ENCODE assay signal across 20 cellular contexts in genomic region chr11:124551189-124551588, GRCh38. TPM values are rescaled to one million over a fixed set of nuclear protein-coding genes. Genes with fewer than 3 reads are reported as not detected.
DNase-seq lines count a peak whose midpoint lies in the region; ATAC-seq, FAIRE-seq and TF ChIP-seq lines count a peak whose summit lies in the region.
"Had no signal": no experiment of that assay in that cellular context is flagged by ENCODE, and none has a peak within 500 bp of the region (broad histone marks: within the 10 kb centered on the region; RNA-seq: fewer than 3 reads in every experiment).

No MANE protein-coding gene starts in this region.

- TF ChIP-seq POLR2A in A549 (IDR thresholded peaks at IDR 0.05; ENCODE audit: low read length), result no peak

- no peaks in the 10 kb centered on the region for H3K36me3 ChIP-seq in H7 (replicated peaks; ENCODE audit: control insufficient read depth, insufficient read depth, low read length)
- no peaks in the 10 kb centered on the region for H3K36me3 ChIP-seq in endodermal cell (ENCODE audit: control insufficient read depth, insufficient read depth, low read length)
- no peaks in the 10 kb centered on the region for H3K36me3 ChIP-seq in neuronal stem cell (replicated peaks in 1 of 2; ENCODE audit: control insufficient read depth in 2 of 2, insufficient read depth in 2 of 2, low read length in 2 of 2)
- H3K36me3 ChIP-seq in pancreas, result no peaks in the 10 kb centered on the region

- peaks cover 3% of the 10 kb centered on the region for H3K9me3 Mint-ChIP-seq in endodermal cell

- H3K27ac Mint-ChIP-seq in endodermal cell, result no peak overlapping the region
- H3K27ac Mint-ChIP-seq: CD14-positive monocyte; T-helper 1 cell treated with Interleukin-12 subunit alpha and Interleukin-12 subunit beta and Interleukin-4 antibody, amounts not matched to agents 30 μg/mL and 1 μg/mL, for 36 hours had no signal

- no peak overlapping the region for H3K14ac ChIP-seq in neuronal stem cell (ENCODE audit: low read length)

- H3K4me3 ChIP-seq in A549 (no peak overlapping the region), H7 (ENCODE audit: insufficient read depth, low read depth, low read length) (no peak overlapping the region), endodermal cell (ENCODE audit: low read length) (no peak overlapping the region), neuronal stem cell (ENCODE audit: low read length in 2 of 2) (no peak overlapping the region), pancreas (no peak overlapping the region)

- H3K9me3 ChIP-seq in A549 (no peaks in the 10 kb centered on the region), endodermal cell (ENCODE audit: control insufficient read depth, low read length) (no peaks in the 10 kb centered on the region), neuronal stem cell (replicated peaks in 1 of 2; ENCODE audit: control insufficient read depth in 2 of 2, insufficient read depth in 1 of 2, low read depth in 1 of 2, low read length in 2 of 2) (no peaks in the 10 kb centered on the region), pancreas (no peaks in the 10 kb centered on the region)

- no peak overlapping the region for H2BK120ac ChIP-seq in neuronal stem cell (ENCODE audit: low read depth, low read length)

- no peak overlapping the region for H4K91ac ChIP-seq in neuronal stem cell (ENCODE audit: low read depth, low read length, poor library complexity)

- no peak overlapping the region for H2AK5ac ChIP-seq in neuronal stem cell (ENCODE audit: low read depth, low read length)

- H2BK5ac ChIP-seq in neuronal stem cell (ENCODE audit: low read length), result no peak overlapping the region

- no peaks in the 10 kb centered on the region for H3K27me3 ChIP-seq in H7 (ENCODE audit: control insufficient read depth, insufficient read depth, low read length)
- no peaks in the 10 kb centered on the region for H3K27me3 ChIP-seq in endodermal cell (ENCODE audit: control insufficient read depth, insufficient read depth, low read length, poor library complexity, severe bottlenecking)
- no peaks in the 10 kb centered on the region for H3K27me3 ChIP-seq in neuronal stem cell (ENCODE audit: control insufficient read depth in 3 of 3, insufficient read depth in 3 of 3, low read depth in 1 of 3, low read length in 3 of 3)
- H3K27me3 ChIP-seq in pancreas, result peaks cover 0 to 5% (median 1%) of the 10 kb centered on the region in 4 donors

- no peak overlapping the region for H3K18ac ChIP-seq in neuronal stem cell (ENCODE audit: low read length)

- ATAC-seq in A549 (peak; percentile 59 to 69; a peak in 5 of 6 replicates), pancreas (no peak), GM19324 (IDR thresholded peaks at IDR 0.05; ENCODE audit: low FRiP score, unreplicated experiment) (no peak)
- ATAC-seq: Right ventricle myocardium inferior, SK-N-SH treated with all-trans-retinoic acid at 6 μM for 48 hours had no signal

- DNase-seq in A549 (ENCODE audit: low read depth in 1 of 2, low spot score in 1 of 2) (peak in 1 of 2 experiments; percentile 5), H7 (peak; percentile 6), OCI-M1 (lab: John Stamatoyannopoulos, UW) (peak; percentile 55), endodermal cell (no peak), neuronal stem cell (ENCODE audit: low spot score) (no peak), pancreas (no peak)
- no peak for DNase-seq in activated CD8-positive, alpha-beta memory T cell treated with anti-CD3 and anti-CD28 coated beads, Interleukin-2, amount 50 U/mL, for 4 hours
- DNase-seq: EL, NCI-H1436, NCI-H2029, NCI-H2171 treated with DMSO at 0.1 percent for 48 hours, NCI-H748 treated with DMSO at 0.1 percent for 48 hours had no signal

- WGBS in A549 (ENCODE audit: missing lambda C conversion rate), result 63% methylated on average over 6 of the region's 6 CpGs
- WGBS in endodermal cell (ENCODE audit: insufficient coverage in 1 of 2, insufficient read length in 1 of 2), 2 experiments, result 79% methylated on average over 6 of the region's 6 CpGs
- WGBS in neuronal stem cell (ENCODE audit: extremely low coverage in 2 of 2, insufficient read length in 2 of 2, insufficient replicate concordance in 1 of 2), 2 donors, result no CpG with 5 or more reads among the region's 6 CpGs
- 65 to 70% methylated on average over 6 of the region's 6 CpGs for WGBS in pancreas, 2 donors

- H3K4me2 ChIP-seq in A549 (no peak overlapping the region), neuronal stem cell (ENCODE audit: insufficient read depth, low read length, poor library complexity, severe bottlenecking) (no peak overlapping the region)

- no peaks in the 10 kb centered on the region for H3K4me1 Mint-ChIP-seq in endodermal cell
- H3K4me1 Mint-ChIP-seq: CD14-positive monocyte had no signal

- H2AFZ ChIP-seq in neuronal stem cell (ENCODE audit: low read length), result no peak overlapping the region

- no peaks in the 10 kb centered on the region for H3K36me3 Mint-ChIP-seq in endodermal cell (ENCODE audit: low read depth)
- H3K36me3 Mint-ChIP-seq: CD14-positive monocyte had no signal

- POLR2A ChIA-PET in A549 (lab: Yijun Ruan, JAX), result no interaction called here

- CTCF ChIA-PET in A549 (lab: Yijun Ruan, JAX), result interaction anchor here (0.9 to 1.0 kb wide), 2 partner anchors 34 to 87 kb away, joined by 3 read pairs; no protein-coding TSS in a partner anchor

- intact Hi-C loops in pancreas (cut with DNase I), result no loop called here

- no peak overlapping the region for H2BK12ac ChIP-seq in neuronal stem cell (ENCODE audit: low read length)

- no peak for TF ChIP-seq RAD21 in A549 (conservative IDR thresholded peaks at IDR 0.05 in 1 of 2, IDR thresholded peaks at IDR 0.05 in 1 of 2)

- no peak overlapping the region for H4K8ac ChIP-seq in neuronal stem cell (ENCODE audit: low read depth, low read length)

- no peak overlapping the region for H2BK15ac ChIP-seq in neuronal stem cell (ENCODE audit: low read length)

- H3K4ac ChIP-seq in neuronal stem cell (ENCODE audit: low read length), result no peak overlapping the region

- TF ChIP-seq EP300 in A549 (IDR thresholded peaks at IDR 0.05), result no peak

- H3K9ac ChIP-seq in endodermal cell (ENCODE audit: extremely low read depth, low read length, poor library complexity, severe bottlenecking), result no peak overlapping the region
- no peak overlapping the region for H3K9ac ChIP-seq in neuronal stem cell (ENCODE audit: low read depth, low read length, poor library complexity)

- FAIRE-seq in A549 (lab: Jason Lieb, UNC) (no peak), pancreas (lab: Jason Lieb, UNC) (no peak)

- TF ChIP-seq CTCF in A549 (IDR thresholded peaks at IDR 0.05) (no peak), endodermal cell (conservative IDR thresholded peaks at IDR 0.05) (peak; percentile 66), pancreas (IDR thresholded peaks at IDR 0.05) (no peak)

- H3K27ac ChIP-seq in A549, result no peak overlapping the region
- no peak overlapping the region for H3K27ac ChIP-seq in endodermal cell (ENCODE audit: low read depth, low read length)
- no peak overlapping the region for H3K27ac ChIP-seq in neuronal stem cell (replicated peaks; ENCODE audit: low read length)
- H3K27ac ChIP-seq in pancreas, result no peak overlapping the region

- no peak overlapping the region for H3K23ac ChIP-seq in neuronal stem cell (ENCODE audit: low read depth, low read length, poor library complexity)

- H3K4me3 Mint-ChIP-seq in endodermal cell, result no peak overlapping the region
- H3K4me3 Mint-ChIP-seq: CD14-positive monocyte; T-helper 1 cell treated with Interleukin-12 subunit alpha and Interleukin-12 subunit beta and Interleukin-4 antibody, amounts not matched to agents 30 μg/mL and 1 μg/mL, for 36 hours had no signal

- no peaks in the 10 kb centered on the region for H3K79me1 ChIP-seq in neuronal stem cell (ENCODE audit: low read depth, low read length)

- no peaks in the 10 kb centered on the region for H3K4me1 ChIP-seq in A549
- no peaks in the 10 kb centered on the region for H3K4me1 ChIP-seq in endodermal cell (ENCODE audit: control insufficient read depth, insufficient read depth, low read length)
- no peaks in the 10 kb centered on the region for H3K4me1 ChIP-seq in neuronal stem cell (ENCODE audit: control insufficient read depth in 2 of 2, insufficient read depth in 1 of 2, low read depth in 1 of 2, low read length in 2 of 2)
- H3K4me1 ChIP-seq in pancreas, result no peaks in the 10 kb centered on the region

- H3K27me3 Mint-ChIP-seq in endodermal cell (ENCODE audit: insufficient read depth), result peaks cover 2% of the 10 kb centered on the region

TF ChIP-seq in A549, 52 proteins besides CTCF, POLR2A, EP300 and RAD21:
- TF ChIP-seq HOXB5 (CRISPR knock-in tag; IDR thresholded peaks at IDR 0.05), result no peak
- no peak for TF ChIP-seq MAZ (IDR thresholded peaks at IDR 0.05; ENCODE audit: borderline replicate concordance, low read depth, low read length)
- no peak for TF ChIP-seq EHF (CRISPR knock-in tag; IDR thresholded peaks at IDR 0.05)
- TF ChIP-seq CHD4 (IDR thresholded peaks at IDR 0.05; ENCODE audit: borderline replicate concordance), result no peak

RNA-seq across cellular contexts. Expression of gene OR8B12, which starts 7.7 kb away (rescaled TPM):
- polyA plus RNA-seq in A549 (2011; rRNA removed) (not detected in 2 replicates), A549 (2017; fragmentation: RNase III; extraction: RNeasy Plus Mini Kit Qiagen cat#74134 plus additional on column Dnase treatment) (not detected in 3 replicates), pancreas (not detected)
- polyA plus RNA-seq in A549 (2012; cell fraction: cytosol; rRNA removed), result not detected in 2 replicates
- not detected in 2 replicates for polyA plus RNA-seq in A549 (2012; cell fraction: nucleus; rRNA removed)
- not detected in 2 replicates for polyA minus RNA-seq in A549 (2011; rRNA and poly(A)+ RNA removed)
- total RNA-seq in H7 (2014; rRNA removed; shearing (Covaris generic)), result not detected in 2 replicates
- total RNA-seq in endodermal cell (not detected), pancreas (not detected)
- polyA plus RNA-seq in endodermal cell (2013, experiment 1 of 2), result not detected
- not detected for polyA plus RNA-seq in endodermal cell (2013, experiment 2 of 2)
- polyA plus RNA-seq in neuronal stem cell (2013, experiment 1 of 2), result not detected
- polyA plus RNA-seq in neuronal stem cell (2013, experiment 2 of 2), result not detected
- total RNA-seq: A172, HT1080, NCI-H460, Right ventricle myocardium inferior had no signal
- polyA plus RNA-seq: CD14-positive monocyte had no signal

RNA-seq across cellular contexts. Expression of gene OR8A1, which starts 18.6 kb away (rescaled TPM):
- polyA plus RNA-seq in A549 (2011; rRNA removed) (not detected in 2 replicates), A549 (2017; fragmentation: RNase III; extraction: RNeasy Plus Mini Kit Qiagen cat#74134 plus additional on column Dnase treatment) (not detected in 3 replicates), pancreas (under 1 TPM in 1 of 2 donors, not detected in 1; 0.02 TPM)
- polyA plus RNA-seq in A549 (2012; cell fraction: cytosol; rRNA removed), result not detected in 2 replicates
- not detected in 2 replicates for polyA plus RNA-seq in A549 (2012; cell fraction: nucleus; rRNA removed)
- polyA minus RNA-seq in A549 (2011; rRNA and poly(A)+ RNA removed), result not detected in 2 replicates
- total RNA-seq in H7 (2014; rRNA removed; shearing (Covaris generic)), result not detected in 2 replicates
- total RNA-seq in endodermal cell (under 1 TPM; 0.22 to 0.35 TPM), pancreas (not detected)
- polyA plus RNA-seq in endodermal cell (2013, experiment 1 of 2), result not detected
- not detected for polyA plus RNA-seq in endodermal cell (2013, experiment 2 of 2)
- polyA plus RNA-seq in neuronal stem cell (2013, experiment 1 of 2), result not detected
- polyA plus RNA-seq in neuronal stem cell (2013, experiment 2 of 2), result not detected
- total RNA-seq: A172, HT1080, NCI-H460, Right ventricle myocardium inferior had no signal
- polyA plus RNA-seq: CD14-positive monocyte had no signal

Comparison
In these comparisons a context has a peak if more than half of its experiments do, and no peak if none do; other contexts are left out.
1. ATAC-seq: peak in A549 (2 of 2); none in pancreas (0 of 4) and GM19324 (single experiment).
2. DNase-seq: peak in H7 (single experiment) and OCI-M1 (single experiment); none in endodermal cell (single experiment), neuronal stem cell (single experiment), pancreas (0 of 6) and activated CD8-positive, alpha-beta memory T cell treated with anti-CD3 and anti-CD28 coated beads, Interleukin-2, amount 50 U/mL, for 4 hours (single experiment).